In genomic region chr11:130514316-130514715, GRCh38 we compare ENCODE assay signal across 1 cellular context.
TF ChIP-seq lines count a peak whose summit lies in the region.

No MANE protein-coding gene starts in this region.

TF ChIP-seq in IMR-90, 13 proteins besides CTCF, POLR2A, EP300 and RAD21 (continued from another document):
- TF ChIP-seq, protein P1, sequence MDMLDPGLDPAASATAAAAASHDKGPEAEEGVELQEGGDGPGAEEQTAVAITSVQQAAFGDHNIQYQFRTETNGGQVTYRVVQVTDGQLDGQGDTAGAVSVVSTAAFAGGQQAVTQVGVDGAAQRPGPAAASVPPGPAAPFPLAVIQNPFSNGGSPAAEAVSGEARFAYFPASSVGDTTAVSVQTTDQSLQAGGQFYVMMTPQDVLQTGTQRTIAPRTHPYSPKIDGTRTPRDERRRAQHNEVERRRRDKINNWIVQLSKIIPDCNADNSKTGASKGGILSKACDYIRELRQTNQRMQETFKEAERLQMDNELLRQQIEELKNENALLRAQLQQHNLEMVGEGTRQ (IDR thresholded peaks at IDR 0.05; ENCODE audit: low read depth, low read length) = no peak
